In the genomic region with DNA sequence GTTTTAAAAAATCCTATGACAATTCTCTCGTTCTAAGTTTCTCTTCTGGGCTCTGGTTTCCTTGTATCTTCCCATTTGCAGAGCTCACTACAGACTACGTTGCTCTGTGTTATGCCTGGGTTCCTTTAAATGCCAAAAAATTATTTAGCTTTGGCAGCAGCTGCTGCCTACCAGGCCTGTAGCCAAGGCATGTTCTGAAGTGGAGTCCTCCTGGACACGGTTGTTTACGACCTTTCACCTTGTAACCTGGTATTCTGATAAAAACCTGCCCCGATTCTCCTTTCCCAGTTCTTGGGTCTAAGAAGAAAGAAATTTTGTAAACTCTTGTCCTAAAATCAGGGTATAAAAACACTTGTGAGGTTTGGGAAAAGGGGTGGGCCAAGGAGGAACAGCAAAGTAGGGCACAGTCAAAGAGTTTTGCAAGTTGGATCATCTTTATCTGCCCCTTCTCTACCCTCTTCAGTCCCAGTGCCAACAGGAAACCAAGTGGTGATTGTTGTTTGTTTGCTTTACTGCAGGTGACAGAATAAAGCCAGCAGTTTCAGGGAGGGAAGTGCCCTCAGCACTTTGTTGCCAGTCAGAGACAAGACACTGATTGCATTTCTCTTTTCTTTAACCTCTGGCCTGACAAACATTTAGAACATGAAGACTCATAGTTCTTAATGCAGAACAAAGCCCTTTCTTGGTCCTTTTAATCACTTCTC, we compare ENCODE assay signal across 1 cellular context.
TF ChIP-seq lines count a peak whose summit lies in the region.

No MANE protein-coding gene starts in this region.

TF ChIP-seq in K562, 482 proteins besides CTCF, POLR2A, EP300 and RAD21:
- TF ChIP-seq U2AF1 (optimal IDR thresholded peaks at IDR 0.05; ENCODE audit: low read depth, low read length), result no peak
- TF ChIP-seq, protein P1, sequence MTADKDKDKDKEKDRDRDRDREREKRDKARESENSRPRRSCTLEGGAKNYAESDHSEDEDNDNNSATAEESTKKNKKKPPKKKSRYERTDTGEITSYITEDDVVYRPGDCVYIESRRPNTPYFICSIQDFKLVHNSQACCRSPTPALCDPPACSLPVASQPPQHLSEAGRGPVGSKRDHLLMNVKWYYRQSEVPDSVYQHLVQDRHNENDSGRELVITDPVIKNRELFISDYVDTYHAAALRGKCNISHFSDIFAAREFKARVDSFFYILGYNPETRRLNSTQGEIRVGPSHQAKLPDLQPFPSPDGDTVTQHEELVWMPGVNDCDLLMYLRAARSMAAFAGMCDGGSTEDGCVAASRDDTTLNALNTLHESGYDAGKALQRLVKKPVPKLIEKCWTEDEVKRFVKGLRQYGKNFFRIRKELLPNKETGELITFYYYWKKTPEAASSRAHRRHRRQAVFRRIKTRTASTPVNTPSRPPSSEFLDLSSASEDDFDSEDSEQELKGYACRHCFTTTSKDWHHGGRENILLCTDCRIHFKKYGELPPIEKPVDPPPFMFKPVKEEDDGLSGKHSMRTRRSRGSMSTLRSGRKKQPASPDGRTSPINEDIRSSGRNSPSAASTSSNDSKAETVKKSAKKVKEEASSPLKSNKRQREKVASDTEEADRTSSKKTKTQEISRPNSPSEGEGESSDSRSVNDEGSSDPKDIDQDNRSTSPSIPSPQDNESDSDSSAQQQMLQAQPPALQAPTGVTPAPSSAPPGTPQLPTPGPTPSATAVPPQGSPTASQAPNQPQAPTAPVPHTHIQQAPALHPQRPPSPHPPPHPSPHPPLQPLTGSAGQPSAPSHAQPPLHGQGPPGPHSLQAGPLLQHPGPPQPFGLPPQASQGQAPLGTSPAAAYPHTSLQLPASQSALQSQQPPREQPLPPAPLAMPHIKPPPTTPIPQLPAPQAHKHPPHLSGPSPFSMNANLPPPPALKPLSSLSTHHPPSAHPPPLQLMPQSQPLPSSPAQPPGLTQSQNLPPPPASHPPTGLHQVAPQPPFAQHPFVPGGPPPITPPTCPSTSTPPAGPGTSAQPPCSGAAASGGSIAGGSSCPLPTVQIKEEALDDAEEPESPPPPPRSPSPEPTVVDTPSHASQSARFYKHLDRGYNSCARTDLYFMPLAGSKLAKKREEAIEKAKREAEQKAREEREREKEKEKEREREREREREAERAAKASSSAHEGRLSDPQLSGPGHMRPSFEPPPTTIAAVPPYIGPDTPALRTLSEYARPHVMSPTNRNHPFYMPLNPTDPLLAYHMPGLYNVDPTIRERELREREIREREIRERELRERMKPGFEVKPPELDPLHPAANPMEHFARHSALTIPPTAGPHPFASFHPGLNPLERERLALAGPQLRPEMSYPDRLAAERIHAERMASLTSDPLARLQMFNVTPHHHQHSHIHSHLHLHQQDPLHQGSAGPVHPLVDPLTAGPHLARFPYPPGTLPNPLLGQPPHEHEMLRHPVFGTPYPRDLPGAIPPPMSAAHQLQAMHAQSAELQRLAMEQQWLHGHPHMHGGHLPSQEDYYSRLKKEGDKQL (CRISPR knock-in tag; IDR thresholded peaks at IDR 0.05; ENCODE audit: borderline replicate concordance), result no peak
- TF ChIP-seq SPI1 (IDR thresholded peaks at IDR 0.05; ENCODE audit: borderline replicate concordance, low read depth, low read length), result 0 out of 2 replicates have a peak, but pooled peaks have one; percentile 5
